Comparison of ENCODE assay signal across 2 cellular contexts in genomic region chr6:36757206-36757605, GRCh38.
TF ChIP-seq lines count a peak whose summit lies in the region.

No MANE protein-coding gene starts in this region.

TF ChIP-seq in HepG2, 621 proteins besides CTCF, POLR2A, EP300 and RAD21:
- TF ChIP-seq ZNF768 (CRISPR knock-in tag; IDR thresholded peaks at IDR 0.05) (peak; percentile 66; the same call in 1 of the 2 replicates), SOX6 (IDR thresholded peaks at IDR 0.05) (no peak), SOX6 (CRISPR knock-in tag; IDR thresholded peaks at IDR 0.05) (no peak), ZNF891 (CRISPR knock-in tag; IDR thresholded peaks at IDR 0.05) (no peak)
- TF ChIP-seq, protein P1, sequence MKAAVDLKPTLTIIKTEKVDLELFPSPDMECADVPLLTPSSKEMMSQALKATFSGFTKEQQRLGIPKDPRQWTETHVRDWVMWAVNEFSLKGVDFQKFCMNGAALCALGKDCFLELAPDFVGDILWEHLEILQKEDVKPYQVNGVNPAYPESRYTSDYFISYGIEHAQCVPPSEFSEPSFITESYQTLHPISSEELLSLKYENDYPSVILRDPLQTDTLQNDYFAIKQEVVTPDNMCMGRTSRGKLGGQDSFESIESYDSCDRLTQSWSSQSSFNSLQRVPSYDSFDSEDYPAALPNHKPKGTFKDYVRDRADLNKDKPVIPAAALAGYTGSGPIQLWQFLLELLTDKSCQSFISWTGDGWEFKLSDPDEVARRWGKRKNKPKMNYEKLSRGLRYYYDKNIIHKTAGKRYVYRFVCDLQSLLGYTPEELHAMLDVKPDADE (CRISPR knock-in tag; IDR thresholded peaks at IDR 0.05): no peak

TF ChIP-seq in GM12878, 131 proteins besides CTCF, POLR2A, EP300 and RAD21:
- TF ChIP-seq IKZF2 (IDR thresholded peaks at IDR 0.05): peak; percentile 43 to 71; a peak in 3 of 4 replicates
- TF ChIP-seq SREBF1 (IDR thresholded peaks at IDR 0.05; ENCODE audit: low read length): no peak
- no peak for TF ChIP-seq ZNF384 (IDR thresholded peaks at IDR 0.05; ENCODE audit: borderline replicate concordance, low read depth, low read length)
- TF ChIP-seq NRF1 (conservative IDR thresholded peaks at IDR 0.05; ENCODE audit: low read depth, low read length): no peak
- TF ChIP-seq NFIC (IDR thresholded peaks at IDR 0.05; ENCODE audit: low read depth, low read length): no peak
- TF ChIP-seq BHLHE40 (IDR thresholded peaks at IDR 0.05; ENCODE audit: borderline replicate concordance in 1 of 2, low read depth in 2 of 2, low read length in 1 of 2): peak in 1 of 2 experiments; percentile 1; a peak in 1 of 4 replicates
- no peak for TF ChIP-seq IRF5 (IDR thresholded peaks at IDR 0.05; ENCODE audit: borderline replicate concordance)
- TF ChIP-seq, protein P2, sequence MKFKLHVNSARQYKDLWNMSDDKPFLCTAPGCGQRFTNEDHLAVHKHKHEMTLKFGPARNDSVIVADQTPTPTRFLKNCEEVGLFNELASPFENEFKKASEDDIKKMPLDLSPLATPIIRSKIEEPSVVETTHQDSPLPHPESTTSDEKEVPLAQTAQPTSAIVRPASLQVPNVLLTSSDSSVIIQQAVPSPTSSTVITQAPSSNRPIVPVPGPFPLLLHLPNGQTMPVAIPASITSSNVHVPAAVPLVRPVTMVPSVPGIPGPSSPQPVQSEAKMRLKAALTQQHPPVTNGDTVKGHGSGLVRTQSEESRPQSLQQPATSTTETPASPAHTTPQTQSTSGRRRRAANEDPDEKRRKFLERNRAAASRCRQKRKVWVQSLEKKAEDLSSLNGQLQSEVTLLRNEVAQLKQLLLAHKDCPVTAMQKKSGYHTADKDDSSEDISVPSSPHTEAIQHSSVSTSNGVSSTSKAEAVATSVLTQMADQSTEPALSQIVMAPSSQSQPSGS (IDR thresholded peaks at IDR 0.05; ENCODE audit: low read length): no peak
- peak; percentile 22; the same call in 1 of the 2 replicates for TF ChIP-seq ATF7 (IDR thresholded peaks at IDR 0.05; ENCODE audit: low read depth)
- TF ChIP-seq ASH2L (IDR thresholded peaks at IDR 0.05; ENCODE audit: borderline replicate concordance, low read depth): no peak
- peak; percentile 53; the same call in 1 of the 2 replicates for TF ChIP-seq EED (IDR thresholded peaks at IDR 0.05; ENCODE audit: low read depth)
- no peak for TF ChIP-seq ZBTB4 (CRISPR knock-in tag; IDR thresholded peaks at IDR 0.05)
- TF ChIP-seq PKNOX1 (IDR thresholded peaks at IDR 0.05): peak; percentile 12; the same call in 1 of the 2 replicates
- TF ChIP-seq, protein P3, sequence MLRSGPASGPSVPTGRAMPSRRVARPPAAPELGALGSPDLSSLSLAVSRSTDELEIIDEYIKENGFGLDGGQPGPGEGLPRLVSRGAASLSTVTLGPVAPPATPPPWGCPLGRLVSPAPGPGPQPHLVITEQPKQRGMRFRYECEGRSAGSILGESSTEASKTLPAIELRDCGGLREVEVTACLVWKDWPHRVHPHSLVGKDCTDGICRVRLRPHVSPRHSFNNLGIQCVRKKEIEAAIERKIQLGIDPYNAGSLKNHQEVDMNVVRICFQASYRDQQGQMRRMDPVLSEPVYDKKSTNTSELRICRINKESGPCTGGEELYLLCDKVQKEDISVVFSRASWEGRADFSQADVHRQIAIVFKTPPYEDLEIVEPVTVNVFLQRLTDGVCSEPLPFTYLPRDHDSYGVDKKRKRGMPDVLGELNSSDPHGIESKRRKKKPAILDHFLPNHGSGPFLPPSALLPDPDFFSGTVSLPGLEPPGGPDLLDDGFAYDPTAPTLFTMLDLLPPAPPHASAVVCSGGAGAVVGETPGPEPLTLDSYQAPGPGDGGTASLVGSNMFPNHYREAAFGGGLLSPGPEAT (IDR thresholded peaks at IDR 0.05; ENCODE audit: low read depth): 0 out of 2 replicates have a peak, but pooled peaks have one; percentile 21
- TF ChIP-seq YY1 (IDR thresholded peaks at IDR 0.05; ENCODE audit: low read depth, low read length): no peak
- peak; percentile 56; the same call in 1 of the 2 replicates for TF ChIP-seq ZNF217 (IDR thresholded peaks at IDR 0.05)
- TF ChIP-seq TBL1XR1 (IDR thresholded peaks at IDR 0.05; ENCODE audit: low read depth, low read length): no peak
- peak in 1 of 2 experiments; percentile 61; a peak in 2 of 4 replicates for TF ChIP-seq ETV6 (conservative IDR thresholded peaks at IDR 0.05 in 1 of 2, IDR thresholded peaks at IDR 0.05 in 1 of 2; ENCODE audit: borderline replicate concordance in 1 of 2, low read depth in 1 of 2)
- TF ChIP-seq SMC3 (IDR thresholded peaks at IDR 0.05; ENCODE audit: borderline replicate concordance, low read length): peak; percentile 6; the same call in 1 of the 2 replicates
- no peak for TF ChIP-seq CREM (IDR thresholded peaks at IDR 0.05; ENCODE audit: low read depth)
- no peak for TF ChIP-seq ZNF622 (IDR thresholded peaks at IDR 0.05)
- 0 out of 2 replicates have a peak, but pooled peaks have one; percentile 4 for TF ChIP-seq RUNX3 (IDR thresholded peaks at IDR 0.05; ENCODE audit: low read length)
- no peak for TF ChIP-seq HDAC6 (IDR thresholded peaks at IDR 0.05; ENCODE audit: unreplicated experiment)
- 0 out of 2 replicates have a peak, but pooled peaks have one; percentile 11 for TF ChIP-seq RCOR1 (conservative IDR thresholded peaks at IDR 0.05; ENCODE audit: low read depth, low read length)
- TF ChIP-seq IRF4 (IDR thresholded peaks at IDR 0.05; ENCODE audit: low read depth, low read length): no peak
- no peak for TF ChIP-seq ZNF24 (IDR thresholded peaks at IDR 0.05)
- TF ChIP-seq ZZZ3 (IDR thresholded peaks at IDR 0.05; ENCODE audit: control insufficient read depth, insufficient read length, low read depth): no peak
- no peak for TF ChIP-seq BMI1 (IDR thresholded peaks at IDR 0.05; ENCODE audit: borderline replicate concordance)
- peak; percentile 62; the same call in 1 of the 2 replicates for TF ChIP-seq IKZF1 (conservative IDR thresholded peaks at IDR 0.05)
- TF ChIP-seq NR2F1 (conservative IDR thresholded peaks at IDR 0.05): no peak
- no peak for TF ChIP-seq CHD1 (IDR thresholded peaks at IDR 0.05; ENCODE audit: low read depth, low read length)
- TF ChIP-seq HDAC2 (IDR thresholded peaks at IDR 0.05): no peak
- TF ChIP-seq SMARCA5 (IDR thresholded peaks at IDR 0.05): peak; percentile 90
- TF ChIP-seq SPI1 (IDR thresholded peaks at IDR 0.05; ENCODE audit: borderline replicate concordance, insufficient read depth, low read depth, low read length): peak; percentile 34; the same call in 1 of the 2 replicates
- no peak for TF ChIP-seq SIN3A (IDR thresholded peaks at IDR 0.05; ENCODE audit: low read depth, low read length)
TF ChIP-seq in GM12878: peak in this region for 14.
